16 cellular contexts compared by ENCODE assay signal in the genomic region with DNA sequence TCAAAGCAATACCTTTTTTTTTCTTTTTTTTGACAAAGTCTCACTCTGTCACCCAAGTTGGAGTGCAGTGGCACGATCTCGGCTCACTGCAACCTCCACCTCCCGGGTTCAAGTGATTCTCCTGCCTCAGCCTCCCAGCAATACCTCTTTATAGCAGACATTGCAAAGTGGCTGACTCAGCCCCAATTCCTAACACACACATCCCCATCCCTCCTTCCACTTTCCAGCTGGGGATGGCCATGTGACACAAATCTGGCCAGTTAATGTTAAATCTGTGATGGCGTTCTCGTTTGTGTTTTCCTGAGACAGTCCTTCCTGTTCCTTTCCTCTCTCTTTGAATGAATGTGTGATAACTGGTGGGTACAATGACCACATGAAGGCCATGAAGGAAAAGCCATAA.
"Had no signal": no experiment of that assay in that cellular context is flagged by ENCODE, and none has a peak within 500 bp of the region (broad histone marks: within the 10 kb centered on the region; RNA-seq: fewer than 3 reads in every experiment).

No MANE protein-coding gene starts in this region.

- H3K4me3 ChIP-seq: left lung, neural progenitor cell, tibial artery had no signal

- ATAC-seq: activated CD4-positive, CD25-positive, alpha-beta regulatory T cell treated with anti-CD3 and anti-CD28 coated beads, Interleukin-2, amount 50 U/mL, for 24 hours had no signal

- H3K27me3 ChIP-seq: brain microvascular endothelial cell, left lung, neural progenitor cell, tibial artery had no signal

- H3K36me3 ChIP-seq: brain microvascular endothelial cell, left lung, neural progenitor cell, tibial artery had no signal

- H3K27ac ChIP-seq: brain microvascular endothelial cell, neural progenitor cell had no signal

- H3K27me3 Mint-ChIP-seq: activated naive CD4-positive, alpha-beta T cell treated with anti-CD3 and anti-CD28 coated beads, Interleukin-2, amount 50 U/mL, for 24 hours; stimulated activated naive CD8-positive, alpha-beta T cell treated with anti-CD3 and anti-CD28 coated beads, Interleukin-15, Interleukin-2, amounts not matched to agents 100 ng/mL and 50 ng/mL, for 24 hours had no signal

- DNase-seq: activated T-cell treated with anti-CD3 and anti-CD28 coated beads, Interleukin-2, amount 50 U/mL, for 1 hour; amniotic stem cell; cerebellar nuclear complex; dermis blood vessel endothelial cell; foreskin fibroblast; glutamatergic neuron; islet precursor cell; stimulated activated CD4-positive, alpha-beta T cell treated with anti-CD3 and anti-CD28 coated beads, Interleukin-12 subunit alpha, Interleukin-12 subunit beta, amount 100 ng/mL, for 4 hours; stimulated activated CD8-positive, alpha-beta memory T cell treated with anti-CD3 and anti-CD28 coated beads, Interleukin-4, amount 100 ng/mL, for 48 hours had no signal

- H3K27ac Mint-ChIP-seq: activated naive CD4-positive, alpha-beta T cell treated with anti-CD3 and anti-CD28 coated beads, Interleukin-2, amount 50 U/mL, for 24 hours; neural progenitor cell; stimulated activated naive CD8-positive, alpha-beta T cell treated with anti-CD3 and anti-CD28 coated beads, Interleukin-15, Interleukin-2, amounts not matched to agents 100 ng/mL and 50 ng/mL, for 24 hours had no signal

- H3K4me3 Mint-ChIP-seq: activated naive CD4-positive, alpha-beta T cell treated with anti-CD3 and anti-CD28 coated beads, Interleukin-2, amount 50 U/mL, for 24 hours; neural progenitor cell; stimulated activated naive CD8-positive, alpha-beta T cell treated with anti-CD3 and anti-CD28 coated beads, Interleukin-15, Interleukin-2, amounts not matched to agents 100 ng/mL and 50 ng/mL, for 24 hours had no signal
